7 cellular contexts compared by ENCODE assay signal in the genomic region with DNA sequence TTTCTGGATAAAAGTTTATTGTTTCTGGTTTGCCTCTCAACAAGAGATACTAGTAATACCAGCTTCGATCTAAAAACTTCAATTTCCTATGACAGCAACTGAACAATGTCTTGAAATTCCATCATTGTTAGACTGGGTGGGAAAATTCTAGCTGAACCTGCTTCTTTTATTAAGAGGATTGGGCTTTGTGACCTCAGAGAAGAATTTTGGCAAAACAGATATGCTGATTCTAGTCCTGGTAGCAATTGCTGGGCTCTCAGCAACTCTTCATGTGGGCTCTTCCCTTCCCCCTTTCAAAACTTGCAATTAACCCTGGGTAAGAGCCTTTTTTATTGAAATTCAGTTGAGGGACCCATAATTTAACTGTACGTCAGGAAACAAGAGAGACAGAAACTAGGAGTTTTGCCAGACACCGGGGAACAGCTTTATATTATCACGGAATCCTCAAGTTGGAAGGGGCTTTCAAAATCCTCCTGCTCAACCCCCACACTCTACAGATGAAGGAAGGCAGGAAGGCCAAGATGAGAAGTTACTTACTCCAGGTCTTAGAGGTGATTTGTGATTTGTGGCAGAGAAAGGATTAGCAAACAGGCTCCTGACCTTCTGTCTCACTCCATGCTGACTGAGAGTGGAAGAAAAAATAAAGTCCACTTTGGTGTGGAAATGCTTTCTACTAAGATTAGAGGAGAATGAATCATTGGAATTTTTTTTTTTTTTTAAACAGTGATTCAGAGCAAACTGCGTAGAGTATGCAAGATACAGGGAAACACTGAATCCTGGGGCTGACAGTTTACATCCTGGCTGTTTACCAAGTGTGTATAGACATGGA.
DNase-seq lines count a peak whose midpoint lies in the region; ATAC-seq and TF ChIP-seq lines count a peak whose summit lies in the region.

No MANE protein-coding gene starts in this region.

- no peak overlapping the region for H3K4me3 ChIP-seq in HFF-Myc (replicated peaks; ENCODE audit: low read depth, low read length)

- TF ChIP-seq CTCF in HFF-Myc (IDR thresholded peaks at IDR 0.05; ENCODE audit: low read depth, low read length, missing control alignments) = no peak

- DNase-seq in HFF-Myc (ENCODE audit: extremely low read depth, low read depth) (peak; percentile 93), SW 1271 (lab: John Stamatoyannopoulos, UW) (peak; percentile 38 to 79), glomerular endothelial cell (ENCODE audit: extremely low read depth, low read depth, low spot score) (peak; percentile 93), smooth muscle cell of the brain vasculature (ENCODE audit: low read depth, low spot score) (peak; percentile 43), DMS114 treated with DMSO at 0.1 percent for 48 hours (lab: John Stamatoyannopoulos, UW; ENCODE audit: unreplicated experiment) (no peak), NCI-H1694 (lab: John Stamatoyannopoulos, UW) (no peak)

- no peak for ATAC-seq in HG03457 (IDR thresholded peaks at IDR 0.05; ENCODE audit: unreplicated experiment)

Comparison
In these comparisons a context has a peak if more than half of its experiments do, and no peak if none do; other contexts are left out.
1. DNase-seq: peak in HFF-Myc (single experiment), SW 1271 (2 of 2), glomerular endothelial cell (single experiment) and smooth muscle cell of the brain vasculature (single experiment); none in DMS114 treated with DMSO at 0.1 percent for 48 hours (single experiment) and NCI-H1694 (single experiment).